8 cellular contexts compared by ENCODE assay signal in the genomic region with DNA sequence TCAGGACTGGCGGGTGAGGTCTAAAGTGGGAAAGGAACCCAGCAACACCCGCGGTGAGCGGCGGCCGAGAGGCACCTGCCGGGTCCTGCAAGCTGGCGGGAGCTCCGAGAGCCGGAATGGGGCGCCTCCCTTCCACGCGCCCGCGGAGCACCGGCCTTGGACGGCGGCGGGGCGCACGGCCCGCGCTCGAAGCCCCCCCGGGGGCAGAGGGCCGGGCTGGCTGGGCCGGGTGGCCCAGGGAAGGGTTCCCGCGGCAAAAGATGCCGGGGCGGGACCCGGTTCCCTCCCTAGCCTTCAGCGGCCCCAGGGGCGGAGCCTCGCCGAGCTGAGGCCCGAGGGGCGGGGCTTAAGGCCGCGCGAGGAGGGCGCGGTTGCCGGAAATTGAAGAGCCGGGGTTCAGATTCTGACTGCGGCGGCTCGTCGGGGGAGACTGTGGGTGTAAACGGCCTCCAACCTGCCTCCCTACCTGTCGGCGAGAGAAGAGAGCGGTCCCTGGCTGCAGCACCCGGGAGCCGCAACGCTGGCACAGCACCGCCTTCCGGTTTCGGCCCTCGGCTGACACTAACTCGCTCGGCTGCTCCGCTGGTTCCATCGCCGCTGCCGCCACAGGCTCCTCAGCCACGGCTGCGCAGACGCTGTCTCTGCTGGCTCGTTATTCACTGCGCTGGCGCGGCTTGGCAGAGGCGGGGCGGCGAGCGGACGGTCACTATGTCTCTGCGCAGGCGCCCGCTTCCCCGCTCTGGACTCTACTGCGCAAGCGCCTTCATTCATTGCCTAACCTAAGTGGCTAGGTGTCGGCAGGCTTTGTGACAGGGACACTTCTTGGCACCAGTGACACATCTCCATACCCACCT. TPM values are rescaled to one million over a fixed set of nuclear protein-coding genes. Genes with fewer than 3 reads are reported as not detected.
DNase-seq lines count a peak whose midpoint lies in the region; ATAC-seq lines count a peak whose summit lies in the region.

Gene RABIF, minus strand, starts transcription at position 643 of the 854 bp plus-strand sequence. Its CDS starts 51 bp downstream, at position 592.

- H3K36me3 ChIP-seq in CD8-positive, alpha-beta memory T cell (ENCODE audit: insufficient read depth, low read length): peaks cover 4% of the 10 kb centered on the region

- peaks cover 16% of the 10 kb centered on the region for H3K4me1 ChIP-seq in CD8-positive, alpha-beta memory T cell (ENCODE audit: insufficient read depth, low read length)

- H3K9me3 Mint-ChIP-seq in CD8-positive, alpha-beta memory T cell: no peaks in the 10 kb centered on the region

- peak within 1 kb of the TSS; percentile 92 for H3K4me3 ChIP-seq in CD8-positive, alpha-beta memory T cell (ENCODE audit: low read length)

- H3K9me3 ChIP-seq in CD8-positive, alpha-beta memory T cell (ENCODE audit: low read length): no peaks in the 10 kb centered on the region

- H3K4me1 Mint-ChIP-seq in CD8-positive, alpha-beta memory T cell: peaks cover 23 to 36% (median 29%) of the 10 kb centered on the region in 3 donors

- no peaks in the 10 kb centered on the region for H3K27me3 ChIP-seq in CD8-positive, alpha-beta memory T cell (ENCODE audit: insufficient read depth, low read length, poor library complexity, severe bottlenecking)

- peak; percentile 85 for ATAC-seq in GM19467 (IDR thresholded peaks at IDR 0.05; ENCODE audit: unreplicated experiment)

- POLR2A ChIA-PET in CD8-positive, alpha-beta memory T cell (lab: Charles Lee): interaction anchor here (0.5 to 1.2 kb wide), 6 partner anchors 77 to 119 kb away, joined by 3 to 10 read pairs (median 4); partner anchors contain the start of genes KDM5B, PCAT6 and TMEM183A

- DNase-seq in CD8-positive, alpha-beta memory T cell: peak; percentile 95 to 98 (median 97)
- DNase-seq in HS-27A (ENCODE audit: low read depth) (peak; percentile 73), NK-92 (lab: John Stamatoyannopoulos, UW; ENCODE audit: unreplicated experiment) (peak; percentile 83), medulla oblongata (ENCODE audit: extremely low spot score) (peak; percentile 97)
- DNase-seq in activated CD8-positive, alpha-beta memory T cell treated with anti-CD3 and anti-CD28 coated beads for 1 hour (ENCODE audit: extremely low read depth in 1 of 2, low read depth in 1 of 2): peak; percentile 92 to 94
- DNase-seq in effector CD8-positive, alpha-beta T cell (lab: John Stamatoyannopoulos, UW): peak; percentile 95
- DNase-seq in stimulated activated CD8-positive, alpha-beta memory T cell treated with anti-CD3 and anti-CD28 coated beads, Interleukin-12 subunit alpha, Interleukin-12 subunit beta, amount 100 ng/mL, for 1 hour (ENCODE audit: low read depth): peak; percentile 95

- H3K27ac Mint-ChIP-seq in CD8-positive, alpha-beta memory T cell: peak within 1 kb of the TSS; percentile 90 to 100 (median 98)

- peaks cover 0 to 35% (median 16%) of the 10 kb centered on the region in 3 donors for H3K36me3 Mint-ChIP-seq in CD8-positive, alpha-beta memory T cell

- no peaks in the 10 kb centered on the region for H3K27me3 Mint-ChIP-seq in CD8-positive, alpha-beta memory T cell

- H3K4me3 Mint-ChIP-seq in CD8-positive, alpha-beta memory T cell: peak within 1 kb of the TSS; percentile 91 to 99 (median 94)

- CTCF ChIA-PET in CD8-positive, alpha-beta memory T cell (lab: Charles Lee): no interaction called here

- peak within 1 kb of the TSS; percentile 91 for H3K27ac ChIP-seq in CD8-positive, alpha-beta memory T cell (ENCODE audit: low read depth, low read length)

RNA-seq across cellular contexts. Expression of gene RABIF, which starts in this region (rescaled TPM):
- total RNA-seq in CD8-positive, alpha-beta memory T cell: 10 to 100 TPM; 13.9 to 14.0 TPM
- polyA plus RNA-seq in CD8-positive, alpha-beta memory T cell: 22.2 TPM

Comparison
In these comparisons a context has a peak if more than half of its experiments do, and no peak if none do; other contexts are left out.
1. Peak in every context shown above with its lines: DNase-seq, ATAC-seq, H3K4me3 ChIP-seq and H3K27ac ChIP-seq.